ENCODE assay signal across 35 cellular contexts in the genomic region with DNA sequence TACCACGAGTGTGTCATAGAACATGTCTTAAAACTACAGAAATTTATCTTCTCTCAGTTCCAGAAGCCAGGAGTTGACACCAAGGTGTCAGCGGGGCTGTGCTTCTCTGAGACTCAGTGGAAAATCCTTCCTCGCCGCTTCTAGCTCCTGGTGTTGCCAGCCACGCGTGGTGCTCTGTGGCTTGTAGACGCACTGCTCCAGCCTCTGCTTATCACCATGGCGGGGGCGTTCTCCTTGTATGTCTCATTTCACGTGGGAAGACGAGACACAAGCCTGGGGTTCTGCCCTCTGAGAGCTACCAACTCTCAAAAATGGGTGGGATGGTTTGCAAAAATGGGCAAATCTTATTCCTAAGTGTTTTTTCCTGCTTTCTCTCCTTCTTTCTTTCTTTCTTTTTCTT. TPM values are rescaled to one million over a fixed set of nuclear protein-coding genes. Genes with fewer than 3 reads are reported as not detected.
"Had no signal": no experiment of that assay in that cellular context is flagged by ENCODE, and none has a peak within 500 bp of the region (broad histone marks: within the 10 kb centered on the region; RNA-seq: fewer than 3 reads in every experiment).

No MANE protein-coding gene starts in this region.

- H3K27me3 ChIP-seq: adrenal gland, body of pancreas, breast epithelium had no signal

- H3K4me3 ChIP-seq: adrenal gland, body of pancreas, breast epithelium had no signal

- H3K9me3 ChIP-seq: adrenal gland, body of pancreas, breast epithelium had no signal

- H3K36me3 ChIP-seq: adrenal gland, brain microvascular endothelial cell, breast epithelium had no signal

- H3K27ac ChIP-seq: adrenal gland, body of pancreas, brain microvascular endothelial cell, breast epithelium, VCaP had no signal

- H3K4me1 ChIP-seq: adrenal gland, body of pancreas, breast epithelium had no signal

- ATAC-seq: activated CD8-positive, alpha-beta T cell treated with anti-CD3 and anti-CD28 coated beads for 36 hours; activated naive CD4-positive, alpha-beta T cell treated with anti-CD3 and anti-CD28 coated beads, Interleukin-2, amount 50 U/mL, for 72 hours; activated T-cell treated with anti-CD3 and anti-CD28 coated beads, Interleukin-2, amount 50 U/mL, for 4 hours; activated T-cell treated with anti-CD3 and anti-CD28 coated beads, Interleukin-2, amount 50 U/mL, for 72 hours; activated T-helper 17 cell treated with anti-CD3 and anti-CD28 coated beads, Interleukin-2, amount 50 U/mL, for 72 hours; body of pancreas had no signal

- DNase-seq: activated B cell treated with CpG ODN at 0.5 μM for 24 hours; activated CD4-positive, alpha-beta memory T cell treated with anti-CD3 and anti-CD28 coated beads for 36 hours; activated CD4-positive, alpha-beta T cell treated with anti-CD3 and anti-CD28 coated beads for 4 hours; activated CD4-positive, alpha-beta T cell treated with anti-CD3 and anti-CD28 coated beads, Interleukin-2, amount 10 ng/mL, durations not matched to agents 24 days and 14 days; activated CD4-positive, alpha-beta T cell treated with anti-CD3 and anti-CD28 coated beads, Interleukin-2, amount 50 U/mL, for 1 hour; activated CD4-positive, alpha-beta T cell treated with anti-CD3 and anti-CD28 coated beads, Interleukin-2, amount 50 U/mL, for 4 hours; activated CD4-positive, CD25-positive, alpha-beta regulatory T cell treated with anti-CD3 and anti-CD28 coated beads, Interleukin-2, amount 50 U/mL, for 72 hours; activated CD8-positive, alpha-beta memory T cell treated with anti-CD3 and anti-CD28 coated beads, Interleukin-2, amount 50 U/mL, for 4 hours; activated CD8-positive, alpha-beta T cell treated with anti-CD3 and anti-CD28 coated beads for 36 hours; activated effector memory CD4-positive, alpha-beta T cell treated with anti-CD3 and anti-CD28 coated beads, Interleukin-2, amount 50 U/mL, for 16 hours; activated gamma-delta T cell treated with Interleukin-2 at 50 U/mL for 16 hours; activated naive CD4-positive, alpha-beta T cell; activated naive CD4-positive, alpha-beta T cell treated with anti-CD3 and anti-CD28 coated beads for 36 hours; activated naive CD4-positive, alpha-beta T cell treated with anti-CD3 and anti-CD28 coated beads, Interleukin-2, amount 50 U/mL, for 16 hours; activated naive CD8-positive, alpha-beta T cell treated with anti-CD3 and anti-CD28 coated beads for 36 hours; activated T-cell treated with anti-CD3 and anti-CD28 coated beads for 4 hours; activated T-cell treated with anti-CD3 and anti-CD28 coated beads, Interleukin-2, amount 50 U/mL, for 1 hour; activated T-cell treated with anti-CD3 and anti-CD28 coated beads, Interleukin-2, amount 50 U/mL, for 4 hours; activated T-cell treated with anti-CD3 and anti-CD28 coated beads, Interleukin-2, amount 50 U/mL, for 72 hours; amniotic stem cell; aorta; body of pancreas; brain microvascular endothelial cell; T-helper 1 cell; T-helper 2 cell; T-helper 9 cell had no signal

RNA-seq across cellular contexts. Expression of a gene that starts 11.0 kb away (rescaled TPM):
- total RNA-seq: activated B cell treated with CpG ODN at 0.5 μM for 24 hours; activated CD4-positive, alpha-beta memory T cell treated with anti-CD3 and anti-CD28 coated beads for 36 hours; activated CD4-positive, alpha-beta T cell treated with anti-CD3 and anti-CD28 coated beads, Interleukin-2, amount 10 ng/mL, durations not matched to agents 24 days and 14 days; activated CD8-positive, alpha-beta memory T cell treated with anti-CD3 and anti-CD28 coated beads for 36 hours; activated CD8-positive, alpha-beta T cell treated with anti-CD3 and anti-CD28 coated beads for 36 hours; activated naive CD4-positive, alpha-beta T cell treated with anti-CD3 and anti-CD28 coated beads for 36 hours; activated naive CD4-positive, alpha-beta T cell treated with anti-CD3 and anti-CD28 coated beads, Interleukin-2, amount 50 U/mL, for 72 hours; activated naive CD8-positive, alpha-beta T cell treated with anti-CD3 and anti-CD28 coated beads for 36 hours; activated T-cell treated with anti-CD3 and anti-CD28 coated beads, Interleukin-2, amount 50 U/mL, for 4 hours; activated T-cell treated with anti-CD3 and anti-CD28 coated beads, Interleukin-2, amount 50 U/mL, for 72 hours; activated T-helper 1 cell treated with anti-CD3 and anti-CD28 coated beads, Interleukin-12 subunit alpha, Interleukin-12 subunit beta, Interleukin-2, Interleukin-4 antibody, amounts not matched to agents 30 ng/mL and 10 ng/mL and 1 ng/mL, durations not matched to agents 14 hours and 24 hours and 36 hours; activated T-helper 17 cell treated with anti-CD3 and anti-CD28 coated beads, Interleukin-2, amount 50 U/mL, for 72 hours; adrenal gland; aorta; astrocyte; body of pancreas; breast epithelium; cardiac septum had no signal
